Comparison of ENCODE assay signal across 16 cellular contexts in genomic region chr14:75318353-75318752, GRCh38. TPM values are rescaled to one million over a fixed set of nuclear protein-coding genes. Genes with fewer than 3 reads are reported as not detected.
DNase-seq lines count a peak whose midpoint lies in the region; ATAC-seq, FAIRE-seq and TF ChIP-seq lines count a peak whose summit lies in the region.
"Had no signal": no experiment of that assay in that cellular context is flagged by ENCODE, and none has a peak within 500 bp of the region (broad histone marks: within the 10 kb centered on the region; RNA-seq: fewer than 3 reads in every experiment).

No MANE protein-coding gene starts in this region.

- H3K9me3 ChIP-seq in Caco-2 (no peaks in the 10 kb centered on the region), small intestine (ENCODE audit: control insufficient read depth, low read depth) (no peaks in the 10 kb centered on the region), spleen (no peaks in the 10 kb centered on the region)
- H3K9me3 ChIP-seq: BLaER1 treated with 17β-estradiol and CSF1 and Interleukin-3, amounts not matched to agents 10 nM and 100 nM had no signal

- POLR2A ChIA-PET in Caco-2 (lab: Charles Lee): interaction anchor here (0.5 to 1.2 kb wide), 2 partner anchors 110 to 366 kb away, joined by 3 to 4 read pairs; partner anchors contain the start of gene JDP2

- no peak for TF ChIP-seq POLR2A in spleen (IDR thresholded peaks at IDR 0.05)

- FAIRE-seq in small intestine (lab: Jason Lieb, UNC): no peak
- FAIRE-seq: G401.6, H54 had no signal

- peak overlapping the region; percentile 40; the same call in 1 of the 2 replicates for H3K27ac ChIP-seq in VCaP
- H3K27ac ChIP-seq in small intestine (ENCODE audit: low read depth in 1 of 2, low read length in 1 of 2): no peak overlapping the region
- H3K27ac ChIP-seq in spleen: no peak overlapping the region
- H3K27ac ChIP-seq: BLaER1 treated with 17β-estradiol and CSF1 and Interleukin-3, amounts not matched to agents 10 nM and 100 nM had no signal

- no peaks in the 10 kb centered on the region for H3K27me3 Mint-ChIP-seq in Caco-2 (ENCODE audit: insufficient read depth, unreplicated experiment)

- DNase-seq in Caco-2 (peak; percentile 49 to 58), left lobe of liver (ENCODE audit: low spot score) (no peak), small intestine (peak; percentile 63), NCI-H146 treated with DMSO at 0.1 percent for 48 hours (lab: John Stamatoyannopoulos, UW; ENCODE audit: unreplicated experiment) (no peak), spleen (no peak)
- DNase-seq: CD8-positive, alpha-beta T cell; DMS 273 treated with DMSO at 0.1 percent for 48 hours; DMS53; HCEC 1CT; IMR-90 had no signal

- H3K9me3 Mint-ChIP-seq in Caco-2 (ENCODE audit: unreplicated experiment): no peaks in the 10 kb centered on the region
- H3K9me3 Mint-ChIP-seq: CD8-positive, alpha-beta T cell; GM23338 had no signal

- intact Hi-C loops in Caco-2 (cut with micrococcal nuclease; ENCODE audit: unreplicated experiment) (loop anchor here (5.0 kb wide), 1 partner anchor 39 kb away; no protein-coding TSS in a partner anchor), spleen (cut with DNase I; ENCODE audit: low total_unique reads) (loop anchor here (10.0 kb wide), 1 partner anchor 246 kb away; no protein-coding TSS in a partner anchor)

- no peaks in the 10 kb centered on the region for H3K36me3 ChIP-seq in Caco-2 (ENCODE audit: control insufficient read depth, insufficient read depth, low read length)
- no peaks in the 10 kb centered on the region for H3K36me3 ChIP-seq in small intestine (ENCODE audit: control insufficient read depth in 2 of 2, insufficient read depth in 2 of 2, low read length in 2 of 2)
- H3K36me3 ChIP-seq in spleen: no peaks in the 10 kb centered on the region
- H3K36me3 ChIP-seq: BLaER1 treated with 17β-estradiol and CSF1 and Interleukin-3, amounts not matched to agents 10 nM and 100 nM had no signal

- ATAC-seq in left lobe of liver: peak; percentile 68
- ATAC-seq: CD8-positive, alpha-beta T cell; GM23338 had no signal

- no peak overlapping the region for H3K4me3 Mint-ChIP-seq in Caco-2 (ENCODE audit: unreplicated experiment)
- H3K4me3 Mint-ChIP-seq: B cell; CD8-positive, alpha-beta T cell; GM23338 had no signal

- H3K27ac Mint-ChIP-seq in Caco-2 (ENCODE audit: unreplicated experiment): no peak overlapping the region
- H3K27ac Mint-ChIP-seq: B cell; CD8-positive, alpha-beta T cell; GM23338 had no signal

- H3K4me1 ChIP-seq in Caco-2: peaks cover 7% of the 10 kb centered on the region
- H3K4me1 ChIP-seq in small intestine (ENCODE audit: control insufficient read depth in 2 of 2, insufficient read depth in 1 of 2, low read depth in 1 of 2, low read length in 1 of 2): no peaks in the 10 kb centered on the region
- peaks cover 0 to 37% (median 12%) of the 10 kb centered on the region in 6 donors for H3K4me1 ChIP-seq in spleen

- CTCF ChIA-PET in Caco-2 (lab: Charles Lee): interaction anchor here (0.6 to 1.0 kb wide), 3 partner anchors 26 to 243 kb away, joined by 3 to 4 read pairs (median 3); no protein-coding TSS in a partner anchor

- H3K4me1 Mint-ChIP-seq in Caco-2 (ENCODE audit: low read depth, unreplicated experiment): peaks cover 9% of the 10 kb centered on the region
- H3K4me1 Mint-ChIP-seq: B cell had no signal

- H3K27me3 ChIP-seq in Caco-2 (replicated peaks; ENCODE audit: control insufficient read depth, insufficient read depth, low read length) (no peaks in the 10 kb centered on the region), small intestine (ENCODE audit: control insufficient read depth in 2 of 2, insufficient read depth in 2 of 2, low read length in 2 of 2) (no peaks in the 10 kb centered on the region), spleen (replicated peaks in 1 of 7) (no peaks in the 10 kb centered on the region)

- H3K36me3 Mint-ChIP-seq in Caco-2 (ENCODE audit: insufficient read depth, unreplicated experiment): no peaks in the 10 kb centered on the region
- H3K36me3 Mint-ChIP-seq: CD8-positive, alpha-beta T cell had no signal

- H3K4me3 ChIP-seq in Caco-2 (ENCODE audit: low read depth, low read length): no peak overlapping the region
- no peak overlapping the region for H3K4me3 ChIP-seq in small intestine (ENCODE audit: low read depth in 1 of 2, low read length in 2 of 2)
- H3K4me3 ChIP-seq in spleen: no peak overlapping the region
- H3K4me3 ChIP-seq: BLaER1 treated with 17β-estradiol and CSF1 and Interleukin-3, amounts not matched to agents 10 nM and 100 nM; GM23338 had no signal

- BruUV-seq in Caco-2 (replicated peaks; lab: Mats Ljungman, UMichigan): no TSS peak

- TF ChIP-seq CTCF in Caco-2 (IDR thresholded peaks at IDR 0.05; ENCODE audit: insufficient read depth in 1 of 2, low read depth in 1 of 2, low read length in 1 of 2, severe bottlenecking in 1 of 2, unreplicated experiment in 1 of 2) (no peak), VCaP (conservative IDR thresholded peaks at IDR 0.05) (no peak), spleen (IDR thresholded peaks at IDR 0.05 in 8 of 11, conservative IDR thresholded peaks at IDR 0.05 in 3 of 11) (no peak)

RNA-seq across cellular contexts. Expression of gene FOS, which starts 39.7 kb away (rescaled TPM):
- 72.7 and 73.7 TPM in 2 replicates for total RNA-seq in Caco-2 (2022)
- 13.1 TPM for total RNA-seq in left lobe of liver
- 100 to 1,000 TPM in 2 of 3 donors, 10 to 100 TPM in 1; 71.6 to 344 (median 136) TPM for polyA plus RNA-seq in small intestine
- 100 to 1,000 TPM in 5 of 7 donors, 10 to 100 TPM in 2; 46.0 to 414 (median 192) TPM for total RNA-seq in spleen
- polyA plus RNA-seq in spleen: 10 to 100 TPM; 18.8 to 32.9 (median 20.2) TPM

Comparison
In these comparisons a context has a peak if more than half of its experiments do, and no peak if none do; other contexts are left out.
1. DNase-seq: peak in Caco-2 (2 of 2) and small intestine (single experiment); none in left lobe of liver (single experiment), NCI-H146 treated with DMSO at 0.1 percent for 48 hours (single experiment) and spleen (single experiment).